16 cellular contexts compared by ENCODE assay signal in genomic region chr14:44657153-44657552, GRCh38.
A peak's percentile ranks its signal among the peaks of the same experiment; 100 is the strongest.
DNase-seq lines count a peak whose midpoint lies in the region; ATAC-seq and TF ChIP-seq lines count a peak whose summit lies in the region.
"Had no signal": no experiment of that assay in that cellular context is flagged by ENCODE, and none has a peak within 500 bp of the region (broad histone marks: within the 10 kb centered on the region; RNA-seq: fewer than 3 reads in every experiment).

No MANE protein-coding gene starts in this region.

- H3K27ac ChIP-seq in PC-3 (ENCODE audit: low read length): no peak overlapping the region
- H3K27ac ChIP-seq: C4-2B, SJSA1 had no signal

- H3K9me3 ChIP-seq in PC-3 (ENCODE audit: low read length): no peaks in the 10 kb centered on the region
- H3K9me3 ChIP-seq: MG63, SJSA1 had no signal

- no peak overlapping the region for H3K4me3 Mint-ChIP-seq in nephron
- H3K4me3 Mint-ChIP-seq in activated CD4-positive, alpha-beta T cell treated with anti-CD3 and anti-CD28 coated beads, Interleukin-2, amount 10 ng/mL, durations not matched to agents 24 days and 14 days: no peak overlapping the region
- H3K4me3 Mint-ChIP-seq: B cell; CD8-positive, alpha-beta T cell; T-cell had no signal

- no peaks in the 10 kb centered on the region for H3K36me3 ChIP-seq in PC-3 (ENCODE audit: low read depth, low read length)
- H3K36me3 ChIP-seq: MG63, SJSA1 had no signal

- CTCF ChIA-PET in PC-3 (lab: Charles Lee): interaction anchor here (0.6 kb wide), 2 partner anchors 1085 to 1968 kb away, joined by 3 read pairs; no protein-coding TSS in a partner anchor

- TF ChIP-seq CTCF in PC-3 (conservative IDR thresholded peaks at IDR 0.05; ENCODE audit: low read depth, low read length): no peak
- no peak for TF ChIP-seq CTCF in nephron (IDR thresholded peaks at IDR 0.05; ENCODE audit: unreplicated experiment in 3 of 3)

- H3K4me3 ChIP-seq in PC-3 (ENCODE audit: low read length): no peak overlapping the region
- H3K4me3 ChIP-seq: MG63, SJSA1 had no signal

- ATAC-seq in PC-3 (peak; percentile 73), HG02852 (IDR thresholded peaks at IDR 0.05; ENCODE audit: unreplicated experiment) (no peak)
- ATAC-seq: CD8-positive, alpha-beta T cell; T-cell had no signal

- H3K4me2 ChIP-seq in PC-3 (ENCODE audit: low read length): no peak overlapping the region

- H3K9me2 ChIP-seq in PC-3 (replicated peaks; ENCODE audit: low read length): no peaks in the 10 kb centered on the region

- intact Hi-C loops in PC-3 (cut with micrococcal nuclease): loop anchor here (1.0 to 10.0 kb wide), 10 partner anchors 146 to 1740 kb away; no protein-coding TSS in a partner anchor
- intact Hi-C loops in activated CD4-positive, alpha-beta T cell treated with anti-CD3 and anti-CD28 coated beads, Interleukin-2, amount 10 ng/mL, durations not matched to agents 24 days and 14 days (cut with micrococcal nuclease): no loop called here

- no peaks in the 10 kb centered on the region for H3K36me3 Mint-ChIP-seq in nephron (ENCODE audit: low read depth)
- H3K36me3 Mint-ChIP-seq in activated CD4-positive, alpha-beta T cell treated with anti-CD3 and anti-CD28 coated beads, Interleukin-2, amount 10 ng/mL, durations not matched to agents 24 days and 14 days (ENCODE audit: low read depth): no peaks in the 10 kb centered on the region
- H3K36me3 Mint-ChIP-seq: CD8-positive, alpha-beta T cell; T-cell had no signal

- H2AFZ ChIP-seq in PC-3 (ENCODE audit: low read length): no peak overlapping the region

- no peaks in the 10 kb centered on the region for H3K4me1 ChIP-seq in PC-3 (ENCODE audit: insufficient read depth, low read length)
- H3K4me1 ChIP-seq: SJSA1 had no signal

- peaks cover 18% of the 10 kb centered on the region for H3K4me1 Mint-ChIP-seq in nephron
- peaks cover under 1% of the 10 kb centered on the region for H3K4me1 Mint-ChIP-seq in activated CD4-positive, alpha-beta T cell treated with anti-CD3 and anti-CD28 coated beads, Interleukin-2, amount 10 ng/mL, durations not matched to agents 24 days and 14 days
- H3K4me1 Mint-ChIP-seq: B cell had no signal

- no peaks in the 10 kb centered on the region for H3K27me3 ChIP-seq in PC-3 (ENCODE audit: low read length)
- H3K27me3 ChIP-seq: MG63, SJSA1 had no signal

- no peak for TF ChIP-seq RAD21 in Ishikawa (IDR thresholded peaks at IDR 0.05; ENCODE audit: low read depth)

- no peak overlapping the region for H3K9ac ChIP-seq in PC-3 (ENCODE audit: low read length)

- peak overlapping the region in 2 of 3 experiments; percentile 46 to 64 for H3K27ac Mint-ChIP-seq in nephron
- H3K27ac Mint-ChIP-seq in activated CD4-positive, alpha-beta T cell treated with anti-CD3 and anti-CD28 coated beads, Interleukin-2, amount 10 ng/mL, durations not matched to agents 24 days and 14 days: no peak overlapping the region
- H3K27ac Mint-ChIP-seq: B cell; CD8-positive, alpha-beta T cell; T-cell had no signal

- POLR2A ChIA-PET in PC-3 (lab: Charles Lee; ENCODE audit: unreplicated experiment): no interaction called here

- H3K79me2 ChIP-seq in PC-3 (ENCODE audit: low read length): no peaks in the 10 kb centered on the region

- H3K9me3 Mint-ChIP-seq in nephron: no peaks in the 10 kb centered on the region
- H3K9me3 Mint-ChIP-seq in activated CD4-positive, alpha-beta T cell treated with anti-CD3 and anti-CD28 coated beads, Interleukin-2, amount 10 ng/mL, durations not matched to agents 24 days and 14 days: peaks cover 4% of the 10 kb centered on the region
- H3K9me3 Mint-ChIP-seq: CD8-positive, alpha-beta T cell; T-cell had no signal

- TF ChIP-seq EP300 in Ishikawa (IDR thresholded peaks at IDR 0.05; ENCODE audit: borderline replicate concordance): no peak

- H3F3A ChIP-seq in PC-3 (ENCODE audit: low read length, unreplicated experiment): no peaks in the 10 kb centered on the region

- no peaks in the 10 kb centered on the region for H4K20me1 ChIP-seq in PC-3 (ENCODE audit: low read length)

- no TSS peak for BruUV-seq in PC-3 (replicated peaks; lab: Mats Ljungman, UMichigan)

- H3K27me3 Mint-ChIP-seq in nephron (ENCODE audit: low read depth): no peaks in the 10 kb centered on the region
- H3K27me3 Mint-ChIP-seq in activated CD4-positive, alpha-beta T cell treated with anti-CD3 and anti-CD28 coated beads, Interleukin-2, amount 10 ng/mL, durations not matched to agents 24 days and 14 days: no peaks in the 10 kb centered on the region
- H3K27me3 Mint-ChIP-seq: B cell, T-cell had no signal

- DNase-seq in COR-L47 (lab: John Stamatoyannopoulos, UW) (peak; percentile 14), PC-3 (no peak)
- DNase-seq in activated CD4-positive, alpha-beta T cell treated with anti-CD3 and anti-CD28 coated beads, Interleukin-2, amount 10 ng/mL, durations not matched to agents 24 days and 14 days: no peak
- no peak for DNase-seq in stimulated activated CD4-positive, alpha-beta T cell treated with anti-CD3 and anti-CD28 coated beads, Interleukin-4, amount 100 ng/mL, for 1 hour
- DNase-seq: CD8-positive, alpha-beta T cell; KG1; MG63; NCI-H187 treated with DMSO at 0.1 percent for 48 hours; NCI-H526 treated with DMSO at 0.1 percent for 48 hours; T-cell had no signal

TF ChIP-seq in Ishikawa, 13 proteins besides CTCF, POLR2A, EP300 and RAD21:
- TF ChIP-seq FOXM1 (IDR thresholded peaks at IDR 0.05; ENCODE audit: borderline replicate concordance, low read depth): 0 out of 2 replicates have a peak, but pooled peaks have one; percentile 35
- TF ChIP-seq EGR1 (IDR thresholded peaks at IDR 0.05): no peak
- no peak for TF ChIP-seq MAX (IDR thresholded peaks at IDR 0.05)
- TF ChIP-seq ZBTB7A (IDR thresholded peaks at IDR 0.05; ENCODE audit: low read depth): no peak
- no peak for TF ChIP-seq YY1 (IDR thresholded peaks at IDR 0.05; ENCODE audit: low read depth)
- no peak for TF ChIP-seq USF1 (IDR thresholded peaks at IDR 0.05)
- TF ChIP-seq TEAD4 (IDR thresholded peaks at IDR 0.05): no peak
- no peak for TF ChIP-seq TCF12 (IDR thresholded peaks at IDR 0.05; ENCODE audit: low read depth)
- peak; percentile 28; the same call in 1 of the 2 replicates for TF ChIP-seq NFIC (IDR thresholded peaks at IDR 0.05)
- peak; percentile 35; the same call in 1 of the 2 replicates for TF ChIP-seq REST (IDR thresholded peaks at IDR 0.05; ENCODE audit: low read depth)
- no peak for TF ChIP-seq CREB1 (IDR thresholded peaks at IDR 0.05; ENCODE audit: low read depth)
- no peak for TF ChIP-seq TAF1 (IDR thresholded peaks at IDR 0.05; ENCODE audit: low read depth)
- peak; percentile 46; the same call in 1 of the 2 replicates for TF ChIP-seq CEBPB (IDR thresholded peaks at IDR 0.05)
